Comparison of ENCODE assay signal across 11 cellular contexts in genomic region chr10:63227207-63227895, GRCh38.
DNase-seq lines count a peak whose midpoint lies in the region; ATAC-seq and TF ChIP-seq lines count a peak whose summit lies in the region.
"Had no signal": no experiment of that assay in that cellular context is flagged by ENCODE, and none has a peak within 500 bp of the region (broad histone marks: within the 10 kb centered on the region; RNA-seq: fewer than 3 reads in every experiment).

No MANE protein-coding gene starts in this region.

- DNase-seq in CD4-positive, alpha-beta T cell, result no peak
- DNase-seq in choroid plexus epithelial cell (ENCODE audit: low read depth), result peak; percentile 38
- DNase-seq in gastrocnemius medialis, result no peak
- DNase-seq in RKO (ENCODE audit: low spot score), result no peak
- DNase-seq: kidney; right cardiac atrium; stimulated activated CD8-positive, alpha-beta memory T cell treated with anti-CD3 and anti-CD28 coated beads, Interleukin-4, amount 100 ng/mL, for 48 hours had no signal

- peaks cover 81% of the 10 kb centered on the region for H3K4me1 Mint-ChIP-seq in CD4-positive, alpha-beta T cell (ENCODE audit: low read depth)

- ATAC-seq in CD4-positive, alpha-beta T cell (ENCODE audit: poor library complexity), result peak; percentile 19
- peak; percentile 30 for ATAC-seq in GM19468 (IDR thresholded peaks at IDR 0.05; ENCODE audit: extremely low read depth, unreplicated experiment)
- ATAC-seq in HG03469 (IDR thresholded peaks at IDR 0.05; ENCODE audit: unreplicated experiment), result peak; percentile 47
- no peak for ATAC-seq in HG03571 (IDR thresholded peaks at IDR 0.05; ENCODE audit: unreplicated experiment)
- no peak for ATAC-seq in HG03095 (IDR thresholded peaks at IDR 0.05; ENCODE audit: unreplicated experiment)
- no peak for ATAC-seq in gastrocnemius medialis
- ATAC-seq: right cardiac atrium had no signal

- H3K36me3 ChIP-seq in gastrocnemius medialis, result no peaks in the 10 kb centered on the region

- H3K4me3 ChIP-seq in choroid plexus epithelial cell (ENCODE audit: low read depth, low read length) (no peak overlapping the region), gastrocnemius medialis (no peak overlapping the region)

- intact Hi-C loops in CD4-positive, alpha-beta T cell (cut with DNase I, micrococcal nuclease), result loop anchor here in 1 of 2 experiments (2.0 kb wide), 1 partner anchor 41 kb away; no protein-coding TSS in a partner anchor
- intact Hi-C loops in gastrocnemius medialis (cut with DNase I; ENCODE audit: low total_unique reads), result no loop called here

- peaks cover 9% of the 10 kb centered on the region for H3K36me3 Mint-ChIP-seq in CD4-positive, alpha-beta T cell (ENCODE audit: low read depth)

- no peak overlapping the region for H3K27ac ChIP-seq in CD4-positive, alpha-beta T cell (ENCODE audit: low read depth, low read length)
- peak overlapping the region in 1 of 4 donors; percentile 11 for H3K27ac ChIP-seq in gastrocnemius medialis

- H3K4me3 Mint-ChIP-seq in CD4-positive, alpha-beta T cell, result peak overlapping the region; percentile 40

- no peaks in the 10 kb centered on the region for H3K27me3 Mint-ChIP-seq in CD4-positive, alpha-beta T cell

- peaks cover 13 to 18% of the 10 kb centered on the region in 2 donors for H3K4me1 ChIP-seq in gastrocnemius medialis

- TF ChIP-seq POLR2A in gastrocnemius medialis (IDR thresholded peaks at IDR 0.05), result no peak

- in situ Hi-C loops in gastrocnemius medialis (cut with MboI; ENCODE audit: low sequenced_read_pairs in 4 of 4), result no loop called here

- no peaks in the 10 kb centered on the region for H3K9me3 ChIP-seq in CD4-positive, alpha-beta T cell (ENCODE audit: control insufficient read depth, low read length)
- H3K9me3 ChIP-seq in gastrocnemius medialis, result no peaks in the 10 kb centered on the region

- no peaks in the 10 kb centered on the region for H3K27me3 ChIP-seq in CD4-positive, alpha-beta T cell (ENCODE audit: control insufficient read depth, insufficient read depth, low read length)
- H3K27me3 ChIP-seq in gastrocnemius medialis, result no peaks in the 10 kb centered on the region

- CTCF ChIA-PET in CD4-positive, alpha-beta T cell (lab: Charles Lee), result interaction anchor here (0.8 to 1.4 kb wide), 3 partner anchors 14 to 493 kb away, joined by 3 to 6 read pairs (median 3); no protein-coding TSS in a partner anchor

- H3K27ac Mint-ChIP-seq in CD4-positive, alpha-beta T cell, result peak overlapping the region; percentile 84

- TF ChIP-seq CTCF in CD4-positive, alpha-beta T cell (IDR thresholded peaks at IDR 0.05), result no peak
- TF ChIP-seq CTCF in choroid plexus epithelial cell (conservative IDR thresholded peaks at IDR 0.05; ENCODE audit: low read depth, low read length), result no peak
- no peak for TF ChIP-seq CTCF in gastrocnemius medialis (IDR thresholded peaks at IDR 0.05 in 4 of 5, conservative IDR thresholded peaks at IDR 0.05 in 1 of 5)

- H3K9me3 Mint-ChIP-seq in CD4-positive, alpha-beta T cell, result no peaks in the 10 kb centered on the region

- POLR2A ChIA-PET in CD4-positive, alpha-beta T cell (lab: Charles Lee), result interaction anchor here (0.8 to 1.8 kb wide), 4 partner anchors 14 to 402 kb away, joined by 3 to 10 read pairs (median 4); partner anchors contain the start of gene NRBF2

Comparison
In these comparisons a context has a peak if more than half of its experiments do, and no peak if none do; other contexts are left out.
1. ATAC-seq: peak in CD4-positive, alpha-beta T cell (single experiment), GM19468 (single experiment) and HG03469 (single experiment); none in HG03571 (single experiment), HG03095 (single experiment) and gastrocnemius medialis (0 of 2).